ENCODE assay signal across 19 cellular contexts in genomic region chr7:128037880-128038619, GRCh38.
"Had no signal": no experiment of that assay in that cellular context is flagged by ENCODE, and none has a peak within 500 bp of the region (broad histone marks: within the 10 kb centered on the region; RNA-seq: fewer than 3 reads in every experiment).

No MANE protein-coding gene starts in this region.

- H3K27me3 ChIP-seq: colonic mucosa, suprapubic skin, uterus had no signal

- H3K4me2 ChIP-seq: hepatocyte had no signal

- H2AFZ ChIP-seq: hepatocyte had no signal

- H3K27ac ChIP-seq: colonic mucosa, epithelial cell of prostate, hepatocyte, suprapubic skin, transverse colon, uterus had no signal

- ATAC-seq: activated CD4-positive, CD25-positive, alpha-beta regulatory T cell treated with anti-CD3 and anti-CD28 coated beads, Interleukin-2, amount 50 U/mL, for 24 hours; activated naive CD8-positive, alpha-beta T cell treated with anti-CD3 and anti-CD28 coated beads, Interleukin-2, amount 50 U/mL, for 24 hours; activated T-cell treated with anti-CD3 and anti-CD28 coated beads, Interleukin-2, amount 50 U/mL, for 4 hours; mucosa of descending colon; stimulated activated naive CD8-positive, alpha-beta T cell treated with anti-CD3 and anti-CD28 coated beads, Interleukin-15, Interleukin-2, amounts not matched to agents 100 U/mL and 50 U/mL, for 24 hours had no signal

- H3K4me3 ChIP-seq: colonic mucosa, hepatocyte, mucosa of descending colon, suprapubic skin, transverse colon, uterus had no signal

- H3K36me3 ChIP-seq: colonic mucosa, transverse colon, uterus had no signal

- DNase-seq: activated CD4-positive, alpha-beta T cell treated with anti-CD3 and anti-CD28 coated beads, Interleukin-2, amount 50 U/mL, for 1 hour; activated CD8-positive, alpha-beta memory T cell treated with anti-CD3 and anti-CD28 coated beads, Interleukin-2, amount 50 U/mL, for 4 hours; activated naive CD4-positive, alpha-beta T cell treated with anti-CD3 and anti-CD28 coated beads, Interleukin-2, amount 10 ng/mL, durations not matched to agents 7 days and 5 days; activated naive CD8-positive, alpha-beta T cell treated with anti-CD3 and anti-CD28 coated beads, Interleukin-2, amount 50 U/mL, for 24 hours; activated T-cell treated with anti-CD3 and anti-CD28 coated beads, Interleukin-2, amount 50 U/mL, for 4 hours; anterior cingulate cortex; colonic mucosa; endodermal cell; foreskin fibroblast; mucosa of descending colon; naive B cell; stimulated activated CD4-positive, alpha-beta T cell treated with anti-CD3 and anti-CD28 coated beads, Interleukin-2, amount 100 ng/mL, for 24 hours; stimulated activated naive CD8-positive, alpha-beta T cell treated with anti-CD3 and anti-CD28 coated beads, Interleukin-15, Interleukin-2, amounts not matched to agents 100 U/mL and 50 U/mL, for 24 hours; transverse colon; uterus had no signal

- H3K9me3 ChIP-seq: colonic mucosa, mucosa of descending colon, suprapubic skin, transverse colon, uterus had no signal
